In genomic region chr1:173243300-173243699, GRCh38 we compare ENCODE assay signal across 11 cellular contexts.
"Had no signal": no experiment of that assay in that cellular context is flagged by ENCODE, and none has a peak within 500 bp of the region (broad histone marks: within the 10 kb centered on the region; RNA-seq: fewer than 3 reads in every experiment).

No MANE protein-coding gene starts in this region.

- DNase-seq: GM23248, GOT3, H7, H9, HCEC 1CT, HFFc6 had no signal

- H3K4me2 ChIP-seq: GM23338 had no signal

- H3K4me3 Mint-ChIP-seq: GM23338, H9, HFFc6 had no signal

- H2AFZ ChIP-seq: GM23248, GM23338 had no signal

- H3K27ac ChIP-seq: GM23248 had no signal

- H3K27ac Mint-ChIP-seq: GM23338, H9, HFFc6 had no signal

- FAIRE-seq: H1, H54 had no signal

- H3K36me3 ChIP-seq: HAP-1 had no signal

- ATAC-seq: GM23338, HCT116 had no signal

- H3K4me3 ChIP-seq: GM23248, GM23338, HAP-1 had no signal

- H3K9ac ChIP-seq: GM23248 had no signal

- H3K4me1 ChIP-seq: HAP-1 had no signal

- H3K9me3 ChIP-seq: HAP-1 had no signal

- H3K4me1 Mint-ChIP-seq: GM23338, H9 had no signal
